ENCODE assay signal across 23 cellular contexts in genomic region chr1:167166703-167167100, GRCh38. TPM values are rescaled to one million over a fixed set of nuclear protein-coding genes. Genes with fewer than 3 reads are reported as not detected.
DNase-seq lines count a peak whose midpoint lies in the region; TF ChIP-seq lines count a peak whose summit lies in the region.
"Had no signal": no experiment of that assay in that cellular context is flagged by ENCODE, and none has a peak within 500 bp of the region (broad histone marks: within the 10 kb centered on the region; RNA-seq: fewer than 3 reads in every experiment).

No MANE protein-coding gene starts in this region.

- no peaks in the 10 kb centered on the region for H4K20me1 ChIP-seq in Karpas-422 (ENCODE audit: insufficient read depth, low read depth, low read length)

- H3K9me2 ChIP-seq in Karpas-422 (replicated peaks; ENCODE audit: insufficient read depth, low read length): no peaks in the 10 kb centered on the region

- no peak for TF ChIP-seq CTCF in C4-2B (conservative IDR thresholded peaks at IDR 0.05)
- no peak for TF ChIP-seq CTCF in nephron (IDR thresholded peaks at IDR 0.05; ENCODE audit: unreplicated experiment in 3 of 3)

- peaks cover 59% of the 10 kb centered on the region for H3K4me1 Mint-ChIP-seq in nephron
- H3K4me1 Mint-ChIP-seq: B cell had no signal

- H3K4me1 ChIP-seq in Karpas-422 (ENCODE audit: low read length) (no peaks in the 10 kb centered on the region), ectodermal cell (ENCODE audit: control insufficient read depth, insufficient read depth, low read length) (peaks cover 25% of the 10 kb centered on the region)
- H3K4me1 ChIP-seq: stomach, upper lobe of left lung had no signal

- DNase-seq in Karpas-422: peak; percentile 37
- DNase-seq in activated CD8-positive, alpha-beta memory T cell treated with anti-CD3 and anti-CD28 coated beads, Interleukin-2, amount 50 U/mL, for 4 hours: no peak
- DNase-seq in CD1c-positive myeloid dendritic cell (ENCODE audit: extremely low spot score): no peak
- no peak for DNase-seq in NCI-H1092 treated with DMSO at 0.1 percent for 48 hours (lab: John Stamatoyannopoulos, UW)
- no peak for DNase-seq in HPDE6-E6E7 (ENCODE audit: extremely low spot score)
- DNase-seq: activated CD4-positive, alpha-beta T cell treated with anti-CD3 and anti-CD28 coated beads, Interleukin-2, amount 10 ng/mL, durations not matched to agents 24 days and 14 days; activated naive CD4-positive, alpha-beta T cell treated with anti-CD3 and anti-CD28 coated beads, Interleukin-2, amount 10 ng/mL, durations not matched to agents 7 days and 5 days; Calu3; central memory CD4-positive, alpha-beta T cell; erythroblast; foreskin keratinocyte; NCI-H1105; NCI-H2107; NCI-H510A treated with DMSO at 0.1 percent for 48 hours; Peyer's patch; stomach; upper lobe of left lung had no signal

- peaks cover 31% of the 10 kb centered on the region for H3K27me3 Mint-ChIP-seq in nephron (ENCODE audit: low read depth)

- 75% methylated on average over 1 to 2 of the region's 2 CpGs for WGBS in ectodermal cell, 2 experiments

- no peaks in the 10 kb centered on the region for H3K36me3 Mint-ChIP-seq in nephron (ENCODE audit: low read depth)
- H3K36me3 Mint-ChIP-seq: activated naive CD4-positive, alpha-beta T cell treated with anti-CD3 and anti-CD28 coated beads, Interleukin-2, amount 10 ng/mL, durations not matched to agents 7 days and 5 days had no signal

- H3K9me3 ChIP-seq in Karpas-422 (ENCODE audit: low read length): no peaks in the 10 kb centered on the region
- H3K9me3 ChIP-seq in ectodermal cell (ENCODE audit: control insufficient read depth, low read length): no peaks in the 10 kb centered on the region
- H3K9me3 ChIP-seq: right atrium auricular region, SJCRH30 had no signal

- H3K4me2 ChIP-seq in Karpas-422 (ENCODE audit: low read depth, low read length, poor library complexity, severe bottlenecking): no peak overlapping the region

- H3K27ac ChIP-seq in C4-2B: peak overlapping the region; percentile 65
- H3K27ac ChIP-seq in Karpas-422 (ENCODE audit: low read length): no peak overlapping the region
- H3K27ac ChIP-seq in ectodermal cell (ENCODE audit: insufficient read depth, low read depth, low read length, poor library complexity, severe bottlenecking): peak overlapping the region; percentile 37
- H3K27ac ChIP-seq: foreskin keratinocyte, right atrium auricular region, SJCRH30, stomach, upper lobe of left lung had no signal

- no peaks in the 10 kb centered on the region for H3K79me2 ChIP-seq in Karpas-422 (ENCODE audit: low read length)

- no peaks in the 10 kb centered on the region for H3K27me3 ChIP-seq in Karpas-422 (ENCODE audit: low read length)
- no peaks in the 10 kb centered on the region for H3K27me3 ChIP-seq in ectodermal cell (ENCODE audit: control insufficient read depth, insufficient read depth, low read length, poor library complexity, severe bottlenecking)
- H3K27me3 ChIP-seq: foreskin keratinocyte, Peyer's patch, right atrium auricular region, SJCRH30, upper lobe of left lung had no signal

- H3K4me3 ChIP-seq in Karpas-422 (ENCODE audit: low read length) (no peak overlapping the region), ectodermal cell (ENCODE audit: insufficient read depth, low read depth, low read length) (no peak overlapping the region)
- H3K4me3 ChIP-seq: Peyer's patch, right atrium auricular region, stomach, upper lobe of left lung had no signal

- H3K9me3 Mint-ChIP-seq in nephron: no peaks in the 10 kb centered on the region
- H3K9me3 Mint-ChIP-seq: activated CD4-positive, alpha-beta T cell treated with anti-CD3 and anti-CD28 coated beads, Interleukin-2, amount 10 ng/mL, durations not matched to agents 24 days and 14 days; activated naive CD4-positive, alpha-beta T cell treated with anti-CD3 and anti-CD28 coated beads, Interleukin-2, amount 10 ng/mL, durations not matched to agents 7 days and 5 days had no signal

- H3K9ac ChIP-seq in Karpas-422 (ENCODE audit: low read length): no peak overlapping the region

- H3K36me3 ChIP-seq in Karpas-422 (ENCODE audit: insufficient read depth, low read length) (no peaks in the 10 kb centered on the region), ectodermal cell (ENCODE audit: control insufficient read depth, insufficient read depth, low read length) (no peaks in the 10 kb centered on the region)
- H3K36me3 ChIP-seq: Peyer's patch, right atrium auricular region, SJCRH30, stomach, upper lobe of left lung had no signal

- no peak overlapping the region for H2AFZ ChIP-seq in Karpas-422 (ENCODE audit: low read length)

- H3K27ac Mint-ChIP-seq in nephron: peak overlapping the region; percentile 9 to 92 (median 57)
- H3K27ac Mint-ChIP-seq: activated CD4-positive, alpha-beta T cell treated with anti-CD3 and anti-CD28 coated beads, Interleukin-2, amount 10 ng/mL, durations not matched to agents 24 days and 14 days; activated naive CD4-positive, alpha-beta T cell treated with anti-CD3 and anti-CD28 coated beads, Interleukin-2, amount 10 ng/mL, durations not matched to agents 7 days and 5 days; B cell had no signal

- peak overlapping the region in 2 of 3 experiments; percentile 8 to 65 for H3K4me3 Mint-ChIP-seq in nephron
- H3K4me3 Mint-ChIP-seq: activated CD4-positive, alpha-beta T cell treated with anti-CD3 and anti-CD28 coated beads, Interleukin-2, amount 10 ng/mL, durations not matched to agents 24 days and 14 days; activated naive CD4-positive, alpha-beta T cell treated with anti-CD3 and anti-CD28 coated beads, Interleukin-2, amount 10 ng/mL, durations not matched to agents 7 days and 5 days; B cell had no signal

RNA-seq across cellular contexts. Expression of gene POU2F1, which starts 54.0 kb away (rescaled TPM):
- total RNA-seq in Karpas-422 (2014; rRNA removed; shearing (Covaris generic); ENCODE audit: low replicate concordance): 17.2 and 43.2 TPM in 2 replicates
- 29.7 TPM for polyA plus RNA-seq in ectodermal cell (2013, experiment 1 of 4)
- 38.1 TPM for polyA plus RNA-seq in ectodermal cell (2013, experiment 2 of 4)
- polyA plus RNA-seq in ectodermal cell (2013, experiment 3 of 4): 14.7 TPM
- polyA plus RNA-seq in ectodermal cell (2013, experiment 4 of 4): 21.9 TPM
